In genomic region chr7:3636131-3636860, GRCh38 we compare ENCODE assay signal across 1 cellular context.
TF ChIP-seq lines count a peak whose summit lies in the region.

No MANE protein-coding gene starts in this region.

TF ChIP-seq in IMR-90, 13 proteins besides CTCF, POLR2A, EP300 and RAD21 (continued from another document):
- no peak for TF ChIP-seq ELK1 (IDR thresholded peaks at IDR 0.05; ENCODE audit: borderline replicate concordance, low read depth, low read length)
- no peak for TF ChIP-seq CEBPB (IDR thresholded peaks at IDR 0.05; ENCODE audit: low read depth, low read length)
- TF ChIP-seq RCOR1 (IDR thresholded peaks at IDR 0.05; ENCODE audit: insufficient replicate concordance, low read length) = no peak
- TF ChIP-seq RFX5 (IDR thresholded peaks at IDR 0.05; ENCODE audit: low read depth, low read length) = no peak
- no peak for TF ChIP-seq BHLHE40 (IDR thresholded peaks at IDR 0.05; ENCODE audit: low read depth, low read length)
- no peak for TF ChIP-seq NFE2L2 (IDR thresholded peaks at IDR 0.05; ENCODE audit: low read depth, low read length)
- no peak for TF ChIP-seq FOS (IDR thresholded peaks at IDR 0.05; ENCODE audit: low read depth, low read length)
- TF ChIP-seq USF2 (IDR thresholded peaks at IDR 0.05; ENCODE audit: low read depth, low read length) = no peak
- no peak for TF ChIP-seq MAZ (IDR thresholded peaks at IDR 0.05; ENCODE audit: borderline replicate concordance, low read depth, low read length)
- no peak for TF ChIP-seq SMC3 (IDR thresholded peaks at IDR 0.05; ENCODE audit: low read depth, low read length)
